ENCODE assay signal across 18 cellular contexts in the genomic region with DNA sequence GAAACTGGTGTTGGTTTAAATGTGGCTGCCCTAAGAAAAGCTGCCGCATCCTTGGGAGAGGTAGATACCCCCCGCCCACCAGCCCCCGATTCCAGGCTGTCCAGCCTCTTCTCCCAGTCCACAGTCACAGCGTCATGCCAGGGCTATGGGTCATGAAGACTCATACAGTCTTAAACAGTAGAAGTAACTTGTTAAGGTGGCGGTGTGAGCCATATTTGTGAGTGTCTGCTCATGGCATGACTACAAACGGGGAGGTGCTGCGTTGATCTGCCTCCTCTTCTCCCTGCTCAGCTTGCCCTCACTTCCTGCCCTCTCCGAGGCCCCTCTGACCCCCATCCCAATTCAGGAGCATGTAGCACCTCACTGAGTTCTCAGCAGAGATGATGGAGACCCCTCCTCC. TPM values are rescaled to one million over a fixed set of nuclear protein-coding genes. Genes with fewer than 3 reads are reported as not detected.
DNase-seq lines count a peak whose midpoint lies in the region; ATAC-seq and TF ChIP-seq lines count a peak whose summit lies in the region.
"Had no signal": no experiment of that assay in that cellular context is flagged by ENCODE, and none has a peak within 500 bp of the region (broad histone marks: within the 10 kb centered on the region; RNA-seq: fewer than 3 reads in every experiment).

No MANE protein-coding gene starts in this region.

- in situ Hi-C loops in brain microvascular endothelial cell (cut with HindIII; ENCODE audit: low pct_ligation_motif_present, low sequenced_read_pairs): no loop called here

- POLR2A ChIA-PET in CD8-positive, alpha-beta T cell (lab: Charles Lee): interaction anchor here (1.0 to 3.3 kb wide), 8 partner anchors 12 to 113 kb away, joined by 3 to 18 read pairs (median 4); no protein-coding TSS in a partner anchor
- POLR2A ChIA-PET in activated naive CD8-positive, alpha-beta T cell treated with anti-CD3 and anti-CD28 coated beads, Interleukin-2, amount 10 ng/mL, durations not matched to agents 7 days and 5 days (lab: Charles Lee): interaction anchor here (0.7 to 3.0 kb wide), 5 partner anchors 12 to 96 kb away, joined by 3 to 8 read pairs (median 5); no protein-coding TSS in a partner anchor

- peak overlapping the region; percentile 91 for H3K4me3 Mint-ChIP-seq in CD8-positive, alpha-beta T cell
- H3K4me3 Mint-ChIP-seq in T-helper 17 cell: peak overlapping the region; percentile 98
- peak overlapping the region; percentile 92 for H3K4me3 Mint-ChIP-seq in activated naive CD8-positive, alpha-beta T cell treated with anti-CD3 and anti-CD28 coated beads, Interleukin-2, amount 10 ng/mL, durations not matched to agents 7 days and 5 days

- peak overlapping the region; percentile 59 for H3K4me3 ChIP-seq in CD8-positive, alpha-beta T cell (ENCODE audit: low read depth, low read length)
- peak overlapping the region in 1 of 8 donors; percentile 83 for H3K4me3 ChIP-seq in spleen
- no peak overlapping the region for H3K4me3 ChIP-seq in mucosa of descending colon
- no peak overlapping the region for H3K4me3 ChIP-seq in brain microvascular endothelial cell (ENCODE audit: low read depth, low read length)
- H3K4me3 ChIP-seq: gastroesophageal sphincter, pancreas had no signal

- TF ChIP-seq CTCF in CD8-positive, alpha-beta T cell (IDR thresholded peaks at IDR 0.05): no peak
- TF ChIP-seq CTCF in spleen (IDR thresholded peaks at IDR 0.05 in 8 of 11, conservative IDR thresholded peaks at IDR 0.05 in 3 of 11) (no peak), mucosa of descending colon (IDR thresholded peaks at IDR 0.05) (no peak), brain microvascular endothelial cell (IDR thresholded peaks at IDR 0.05; ENCODE audit: low read depth, low read length, missing control alignments) (no peak)

- peaks cover 56% of the 10 kb centered on the region for H3K36me3 Mint-ChIP-seq in CD8-positive, alpha-beta T cell
- peaks cover 15% of the 10 kb centered on the region for H3K36me3 Mint-ChIP-seq in T-helper 17 cell (ENCODE audit: low read depth)
- peaks cover 43% of the 10 kb centered on the region for H3K36me3 Mint-ChIP-seq in activated naive CD8-positive, alpha-beta T cell treated with anti-CD3 and anti-CD28 coated beads, Interleukin-2, amount 10 ng/mL, durations not matched to agents 7 days and 5 days

- no peaks in the 10 kb centered on the region for H3K9me3 Mint-ChIP-seq in CD8-positive, alpha-beta T cell
- H3K9me3 Mint-ChIP-seq in activated naive CD8-positive, alpha-beta T cell treated with anti-CD3 and anti-CD28 coated beads, Interleukin-2, amount 10 ng/mL, durations not matched to agents 7 days and 5 days: no peaks in the 10 kb centered on the region

- CTCF ChIA-PET in CD8-positive, alpha-beta T cell (lab: Charles Lee): interaction anchor here (1.5 to 4.8 kb wide), 2 partner anchors 11 to 35 kb away, joined by 5 to 28 read pairs; no protein-coding TSS in a partner anchor

- intact Hi-C loops in CD8-positive, alpha-beta T cell (cut with DNase I, micrococcal nuclease): loop anchor here (1.0 to 10.0 kb wide), 4 partner anchors 92 to 599 kb away; a partner anchor contains a TSS
- intact Hi-C loops in spleen (cut with DNase I; ENCODE audit: low total_unique reads): no loop called here
- intact Hi-C loops in mucosa of descending colon (cut with DNase I, micrococcal nuclease): no loop called here

- peak overlapping the region; percentile 91 for H3K27ac ChIP-seq in CD8-positive, alpha-beta T cell (ENCODE audit: low read depth, low read length)
- H3K27ac ChIP-seq in spleen: peak overlapping the region in 7 of 8 donors; percentile 0 to 99 (median 25)
- H3K27ac ChIP-seq in brain microvascular endothelial cell: no peak overlapping the region
- H3K27ac ChIP-seq: C4-2B, gastroesophageal sphincter, HL-60, pancreas had no signal

- DNase-seq in CD8-positive, alpha-beta T cell: peak in 4 of 7 experiments; percentile 31 to 68 (median 46)
- DNase-seq in T-helper 17 cell (no peak), spleen (peak; percentile 59), mucosa of descending colon (no peak), brain microvascular endothelial cell (no peak)
- no peak for DNase-seq in activated naive CD8-positive, alpha-beta T cell treated with anti-CD3 and anti-CD28 coated beads, Interleukin-2, amount 10 ng/mL, durations not matched to agents 7 days and 5 days
- DNase-seq: central memory CD4-positive, alpha-beta T cell; mesenchymal stem cell; NCI-H510A; pancreas; small intestine had no signal

- H3K4me1 ChIP-seq in CD8-positive, alpha-beta T cell (ENCODE audit: insufficient read depth, low read length): peaks cover 59% of the 10 kb centered on the region
- H3K4me1 ChIP-seq in spleen (peaks cover 29 to 89% (median 80%) of the 10 kb centered on the region in 6 donors), mucosa of descending colon (ENCODE audit: low read depth) (no peaks in the 10 kb centered on the region)

- H3K9me3 ChIP-seq in CD8-positive, alpha-beta T cell (ENCODE audit: low read length): no peaks in the 10 kb centered on the region
- H3K9me3 ChIP-seq in T-helper 17 cell (ENCODE audit: control insufficient read depth, low read length, poor library complexity, severe bottlenecking) (no peaks in the 10 kb centered on the region), spleen (no peaks in the 10 kb centered on the region), mucosa of descending colon (no peaks in the 10 kb centered on the region)
- H3K9me3 ChIP-seq: gastroesophageal sphincter, pancreas had no signal

- WGBS in spleen, 5 donors: 82 to 86% (median 86%) methylated on average over 8 of the region's 8 CpGs

- TF ChIP-seq POLR2A in spleen (IDR thresholded peaks at IDR 0.05): no peak

- H3K27me3 ChIP-seq in CD8-positive, alpha-beta T cell (ENCODE audit: insufficient read depth, low read length): no peaks in the 10 kb centered on the region
- H3K27me3 ChIP-seq in spleen (replicated peaks in 1 of 7) (no peaks in the 10 kb centered on the region), brain microvascular endothelial cell (replicated peaks) (no peaks in the 10 kb centered on the region)
- H3K27me3 ChIP-seq: gastroesophageal sphincter, pancreas had no signal

- no peaks in the 10 kb centered on the region for H3K27me3 Mint-ChIP-seq in CD8-positive, alpha-beta T cell (ENCODE audit: low read depth)
- H3K27me3 Mint-ChIP-seq in T-helper 17 cell: no peaks in the 10 kb centered on the region
- no peaks in the 10 kb centered on the region for H3K27me3 Mint-ChIP-seq in activated naive CD8-positive, alpha-beta T cell treated with anti-CD3 and anti-CD28 coated beads, Interleukin-2, amount 10 ng/mL, durations not matched to agents 7 days and 5 days

- no peak for ATAC-seq in CD8-positive, alpha-beta T cell
- ATAC-seq in T-helper 17 cell: no peak
- no peak for ATAC-seq in activated naive CD8-positive, alpha-beta T cell treated with anti-CD3 and anti-CD28 coated beads, Interleukin-2, amount 10 ng/mL, durations not matched to agents 7 days and 5 days (ENCODE audit: low read depth)
- ATAC-seq in GM19467 (IDR thresholded peaks at IDR 0.05; ENCODE audit: unreplicated experiment): no peak
- no peak for ATAC-seq in mucosa of descending colon
- ATAC-seq: gastroesophageal sphincter, pancreas had no signal

- H3K36me3 ChIP-seq in CD8-positive, alpha-beta T cell (ENCODE audit: insufficient read depth, low read length): no peaks in the 10 kb centered on the region
- H3K36me3 ChIP-seq in spleen (peaks cover 0 to 37% (median 0%) of the 10 kb centered on the region in 6 donors), mucosa of descending colon (ENCODE audit: low read depth) (no peaks in the 10 kb centered on the region), brain microvascular endothelial cell (replicated peaks) (no peaks in the 10 kb centered on the region)
- H3K36me3 ChIP-seq: gastroesophageal sphincter, pancreas had no signal

- H3K27ac Mint-ChIP-seq in CD8-positive, alpha-beta T cell: peak overlapping the region; percentile 100
- H3K27ac Mint-ChIP-seq in T-helper 17 cell: peak overlapping the region; percentile 100
- H3K27ac Mint-ChIP-seq in activated naive CD8-positive, alpha-beta T cell treated with anti-CD3 and anti-CD28 coated beads, Interleukin-2, amount 10 ng/mL, durations not matched to agents 7 days and 5 days: peak overlapping the region; percentile 99

- H3K4me1 Mint-ChIP-seq in CD8-positive, alpha-beta T cell (ENCODE audit: low read depth): peaks cover 70% of the 10 kb centered on the region
- H3K4me1 Mint-ChIP-seq in T-helper 17 cell: peaks cover 72% of the 10 kb centered on the region
- peaks cover 63% of the 10 kb centered on the region for H3K4me1 Mint-ChIP-seq in activated naive CD8-positive, alpha-beta T cell treated with anti-CD3 and anti-CD28 coated beads, Interleukin-2, amount 10 ng/mL, durations not matched to agents 7 days and 5 days

RNA-seq across cellular contexts. Expression of a gene that starts 20.8 kb away (rescaled TPM):
- total RNA-seq in CD8-positive, alpha-beta T cell: 10 to 100 TPM; 87.8 to 99.3 TPM
- total RNA-seq in T-helper 17 cell (100 to 1,000 TPM; 142 to 160 TPM), spleen (10 to 100 TPM; 60.4 to 99.1 (median 72.6) TPM), mucosa of descending colon (1 to 10 TPM; 3.3 to 5.4 (median 5.3) TPM)
- total RNA-seq in activated naive CD8-positive, alpha-beta T cell treated with anti-CD3 and anti-CD28 coated beads, Interleukin-2, amount 10 ng/mL, durations not matched to agents 7 days and 5 days: 100 to 1,000 TPM; 160 to 161 TPM
- polyA plus RNA-seq in spleen: 10 to 100 TPM; 30.7 to 54.5 (median 37.6) TPM
- total RNA-seq: endothelial cell of umbilical vein, G401, LHCN-M2 had no signal
- polyA plus RNA-seq: endothelial cell of umbilical vein had no signal

Comparison
In these comparisons a context has a peak if more than half of its experiments do, and no peak if none do; other contexts are left out.
1. DNase-seq: peak in CD8-positive, alpha-beta T cell (4 of 7) and spleen (single experiment); none in T-helper 17 cell (0 of 3), activated naive CD8-positive, alpha-beta T cell treated with anti-CD3 and anti-CD28 coated beads, Interleukin-2, amount 10 ng/mL, durations not matched to agents 7 days and 5 days (single experiment), mucosa of descending colon (0 of 3) and brain microvascular endothelial cell (single experiment).
2. RNA of a gene that starts 20.8 kb away (total RNA-seq): 160 to 161 TPM in activated naive CD8-positive, alpha-beta T cell treated with anti-CD3 and anti-CD28 coated beads, Interleukin-2, amount 10 ng/mL, durations not matched to agents 7 days and 5 days, 142 to 160 TPM in T-helper 17 cell, 87.8 to 99.3 TPM in CD8-positive, alpha-beta T cell and 60.4 to 99.1 TPM in spleen; 3.3 to 5.4 TPM in mucosa of descending colon; every median in the first group is over 4 times any median in the second.
3. intact Hi-C loops: an anchor here in CD8-positive, alpha-beta T cell (1.0 to 10.0 kb wide); none called in spleen and mucosa of descending colon.
4. Peak in every context shown above with its lines, with median percentiles within 50 percentile points of each other: H3K27ac Mint-ChIP-seq and H3K4me3 Mint-ChIP-seq.